Comparison of ENCODE assay signal across 26 cellular contexts in genomic region chr2:13698847-13699246, GRCh38.
"Had no signal": no experiment of that assay in that cellular context is flagged by ENCODE, and none has a peak within 500 bp of the region (broad histone marks: within the 10 kb centered on the region; RNA-seq: fewer than 3 reads in every experiment).

No MANE protein-coding gene starts in this region.

- H3K27me3 ChIP-seq: neutrophil, right lobe of liver, sigmoid colon, suprapubic skin, testis, tibial artery, transverse colon, upper lobe of right lung, uterus had no signal

- H3K27ac ChIP-seq: neutrophil, parathyroid adenoma, psoas muscle, right lobe of liver, sigmoid colon, suprapubic skin, testis, tibial artery, transverse colon, upper lobe of right lung, uterus had no signal

- H3K4me1 ChIP-seq: parathyroid adenoma, psoas muscle, right lobe of liver, sigmoid colon, suprapubic skin, testis, tibial artery, transverse colon, upper lobe of right lung, uterus had no signal

- H3K79me2 ChIP-seq: parathyroid adenoma had no signal

- H3K9me3 ChIP-seq: psoas muscle, right lobe of liver, suprapubic skin, testis, tibial artery, transverse colon, upper lobe of right lung, uterus had no signal

- DNase-seq: naive thymus-derived CD8-positive, alpha-beta T cell; nephron progenitor cell; nucleus accumbens; posterior cingulate gyrus; psoas muscle; right cardiac atrium; right lobe of liver; sigmoid colon; small intestine; stimulated activated CD4-positive, alpha-beta T cell treated with anti-CD3 and anti-CD28 coated beads, Interleukin-15, amount 100 ng/mL, for 24 hours; stimulated activated CD4-positive, alpha-beta T cell treated with anti-CD3 and anti-CD28 coated beads, Interleukin-2, amount 100 ng/mL, for 24 hours; stimulated activated CD4-positive, alpha-beta T cell treated with anti-CD3 and anti-CD28 coated beads, Interleukin-2, amount 100 ng/mL, for 48 hours; stimulated activated CD4-positive, alpha-beta T cell treated with anti-CD3 and anti-CD28 coated beads, Interleukin-4, amount 100 ng/mL, for 24 hours; stimulated activated naive B cell treated with anti-CD40 and anti-IgM and Interleukin-4, amounts not matched to agents 10 μg/mL and 1 μg/mL and 100 μg/mL, for 72 hours; stimulated activated naive CD4-positive, alpha-beta T cell treated with Interleukin-2 at 50 U/mL for 16 hours; substantia nigra; testis; tibial artery; transverse colon; upper lobe of right lung; uterus had no signal

- H3K4me3 ChIP-seq: psoas muscle, right lobe of liver, sigmoid colon, suprapubic skin, testis, tibial artery, transverse colon, upper lobe of right lung, uterus had no signal

- H2AFZ ChIP-seq: parathyroid adenoma had no signal

- ATAC-seq: naive thymus-derived CD8-positive, alpha-beta T cell; natural killer cell treated with Interleukin-12 subunit alpha and Interleukin-12 subunit beta and Interleukin-15 and Interleukin-18, amount 100 ng/mL, for 72 hours; psoas muscle; right cardiac atrium; right lobe of liver; stimulated activated effector memory CD8-positive, alpha-beta T cell treated with anti-CD3 and anti-CD28 coated beads, Interleukin-12 subunit alpha, Interleukin-12 subunit beta, amount 100 ng/mL, for 72 hours; stimulated activated naive B cell treated with anti-CD40 and anti-IgM and Interleukin-4, amounts not matched to agents 10 μg/mL and 1 μg/mL and 100 μg/mL, for 72 hours; upper lobe of right lung had no signal

- H3K36me3 ChIP-seq: neutrophil, right lobe of liver, sigmoid colon, suprapubic skin, tibial artery, transverse colon, upper lobe of right lung, uterus had no signal

- H3K9ac ChIP-seq: parathyroid adenoma had no signal
